Comparison of ENCODE assay signal across 12 cellular contexts in genomic region chr7:73769481-73770001, GRCh38. TPM values are rescaled to one million over a fixed set of nuclear protein-coding genes. Genes with fewer than 3 reads are reported as not detected.
DNase-seq lines count a peak whose midpoint lies in the region; ATAC-seq and TF ChIP-seq lines count a peak whose summit lies in the region.
"Had no signal": no experiment of that assay in that cellular context is flagged by ENCODE, and none has a peak within 500 bp of the region (broad histone marks: within the 10 kb centered on the region; RNA-seq: fewer than 3 reads in every experiment).

No MANE protein-coding gene starts in this region.

- H3K4me3 ChIP-seq in transverse colon, result peak overlapping the region; percentile 24 to 58 (median 56)

- H3K27me3 Mint-ChIP-seq in activated naive CD8-positive, alpha-beta T cell treated with anti-CD3 and anti-CD28 coated beads for 36 hours, result peaks cover 63% of the 10 kb centered on the region
- H3K27me3 Mint-ChIP-seq in activated naive CD8-positive, alpha-beta T cell treated with anti-CD3 and anti-CD28 coated beads, Interleukin-2, amount 50 U/mL, for 24 hours, result peaks cover 50% of the 10 kb centered on the region
- H3K27me3 Mint-ChIP-seq in chondrocyte (ENCODE audit: low read depth) (peaks cover 4% of the 10 kb centered on the region), memory B cell (peaks cover 23% of the 10 kb centered on the region), CD14-positive monocyte (ENCODE audit: low read depth in 3 of 3) (peaks cover 53 to 71% (median 62%) of the 10 kb centered on the region in 3 donors)

- peak overlapping the region; percentile 87 to 91 (median 88) for H3K27ac ChIP-seq in transverse colon
- H3K27ac ChIP-seq: RWPE1 had no signal

- no peaks in the 10 kb centered on the region for H3K9me3 Mint-ChIP-seq in activated naive CD8-positive, alpha-beta T cell treated with anti-CD3 and anti-CD28 coated beads for 36 hours
- H3K9me3 Mint-ChIP-seq in activated naive CD8-positive, alpha-beta T cell treated with anti-CD3 and anti-CD28 coated beads, Interleukin-2, amount 50 U/mL, for 24 hours, result no peaks in the 10 kb centered on the region
- H3K9me3 Mint-ChIP-seq in chondrocyte (ENCODE audit: low read depth), result no peaks in the 10 kb centered on the region
- H3K9me3 Mint-ChIP-seq in memory B cell, result no peaks in the 10 kb centered on the region
- H3K9me3 Mint-ChIP-seq in CD14-positive monocyte, result peaks cover 0 to 9% (median 2%) of the 10 kb centered on the region in 7 donors
- H3K9me3 Mint-ChIP-seq: activated naive CD4-positive, alpha-beta T cell treated with anti-CD3 and anti-CD28 coated beads, Interleukin-2, amount 10 ng/mL, durations not matched to agents 7 days and 5 days had no signal

- H3K4me3 Mint-ChIP-seq in activated naive CD8-positive, alpha-beta T cell treated with anti-CD3 and anti-CD28 coated beads for 36 hours, result peak overlapping the region; percentile 37
- no peak overlapping the region for H3K4me3 Mint-ChIP-seq in activated naive CD8-positive, alpha-beta T cell treated with anti-CD3 and anti-CD28 coated beads, Interleukin-2, amount 50 U/mL, for 24 hours
- H3K4me3 Mint-ChIP-seq in chondrocyte (ENCODE audit: unreplicated experiment) (peak overlapping the region; percentile 45), memory B cell (peak overlapping the region; percentile 67), CD14-positive monocyte (peak overlapping the region in 1 of 2 donors; percentile 74)
- H3K4me3 Mint-ChIP-seq: activated naive CD4-positive, alpha-beta T cell treated with anti-CD3 and anti-CD28 coated beads, Interleukin-2, amount 10 ng/mL, durations not matched to agents 7 days and 5 days had no signal

- DNase-seq in activated naive CD8-positive, alpha-beta T cell treated with anti-CD3 and anti-CD28 coated beads for 36 hours, result no peak
- DNase-seq in activated naive CD8-positive, alpha-beta T cell treated with anti-CD3 and anti-CD28 coated beads, Interleukin-2, amount 50 U/mL, for 24 hours, result no peak
- DNase-seq in chondrocyte (ENCODE audit: low spot score) (peak; percentile 92), memory B cell (ENCODE audit: low spot score in 2 of 2) (no peak), transverse colon (no peak), Kasumi-1 (lab: John Stamatoyannopoulos, UW) (no peak), CD14-positive monocyte (ENCODE audit: low spot score) (no peak), Ammon's horn (ENCODE audit: low spot score) (no peak)
- DNase-seq: activated naive CD4-positive, alpha-beta T cell treated with anti-CD3 and anti-CD28 coated beads, Interleukin-2, amount 10 ng/mL, durations not matched to agents 7 days and 5 days; MM.1S had no signal

- WGBS in transverse colon (ENCODE audit: low coverage in 1 of 2), 2 donors, result 30% methylated on average over 37 of the region's 49 CpGs; no CpG with 5 or more reads in 1 of the 2 donors

- no peaks in the 10 kb centered on the region for H3K4me1 Mint-ChIP-seq in activated naive CD8-positive, alpha-beta T cell treated with anti-CD3 and anti-CD28 coated beads for 36 hours
- peaks cover 4% of the 10 kb centered on the region for H3K4me1 Mint-ChIP-seq in activated naive CD8-positive, alpha-beta T cell treated with anti-CD3 and anti-CD28 coated beads, Interleukin-2, amount 50 U/mL, for 24 hours
- H3K4me1 Mint-ChIP-seq in chondrocyte (ENCODE audit: low read depth) (no peaks in the 10 kb centered on the region), memory B cell (peaks cover 2% of the 10 kb centered on the region), CD14-positive monocyte (peaks cover 10% of the 10 kb centered on the region)

- no peak for TF ChIP-seq POLR2A in transverse colon (IDR thresholded peaks at IDR 0.05)

- ATAC-seq in activated naive CD8-positive, alpha-beta T cell treated with anti-CD3 and anti-CD28 coated beads, Interleukin-2, amount 50 U/mL, for 24 hours, result no peak
- no peak for ATAC-seq in memory B cell (ENCODE audit: low read depth)
- ATAC-seq: naive thymus-derived CD4-positive, alpha-beta T cell had no signal

- H3K9me3 ChIP-seq in transverse colon, result no peaks in the 10 kb centered on the region

- no peak overlapping the region for H3K27ac Mint-ChIP-seq in activated naive CD8-positive, alpha-beta T cell treated with anti-CD3 and anti-CD28 coated beads for 36 hours
- H3K27ac Mint-ChIP-seq in activated naive CD8-positive, alpha-beta T cell treated with anti-CD3 and anti-CD28 coated beads, Interleukin-2, amount 50 U/mL, for 24 hours, result no peak overlapping the region
- H3K27ac Mint-ChIP-seq in chondrocyte (ENCODE audit: unreplicated experiment) (no peak overlapping the region), memory B cell (no peak overlapping the region), CD14-positive monocyte (no peak overlapping the region)
- H3K27ac Mint-ChIP-seq: activated naive CD4-positive, alpha-beta T cell treated with anti-CD3 and anti-CD28 coated beads, Interleukin-2, amount 10 ng/mL, durations not matched to agents 7 days and 5 days; naive thymus-derived CD4-positive, alpha-beta T cell had no signal

- peaks cover 41% of the 10 kb centered on the region for H3K27me3 ChIP-seq in transverse colon

- no peaks in the 10 kb centered on the region for H3K36me3 Mint-ChIP-seq in activated naive CD8-positive, alpha-beta T cell treated with anti-CD3 and anti-CD28 coated beads for 36 hours
- no peaks in the 10 kb centered on the region for H3K36me3 Mint-ChIP-seq in activated naive CD8-positive, alpha-beta T cell treated with anti-CD3 and anti-CD28 coated beads, Interleukin-2, amount 50 U/mL, for 24 hours (ENCODE audit: low read depth)
- H3K36me3 Mint-ChIP-seq in chondrocyte (ENCODE audit: low read depth) (no peaks in the 10 kb centered on the region), memory B cell (peaks cover 1% of the 10 kb centered on the region), CD14-positive monocyte (no peaks in the 10 kb centered on the region)
- H3K36me3 Mint-ChIP-seq: activated naive CD4-positive, alpha-beta T cell treated with anti-CD3 and anti-CD28 coated beads, Interleukin-2, amount 10 ng/mL, durations not matched to agents 7 days and 5 days had no signal

- peaks cover 0 to 31% (median 28%) of the 10 kb centered on the region in 4 donors for H3K4me1 ChIP-seq in transverse colon

- no peak for TF ChIP-seq EP300 in transverse colon (IDR thresholded peaks at IDR 0.05; ENCODE audit: low read depth)

- TF ChIP-seq CTCF in chondrocyte (IDR thresholded peaks at IDR 0.05) (no peak), transverse colon (IDR thresholded peaks at IDR 0.05) (peak in 1 of 5 experiments; percentile 29), CD14-positive monocyte (IDR thresholded peaks at IDR 0.05) (no peak)

- in situ Hi-C loops in transverse colon (cut with MboI; ENCODE audit: low pct_ligation_motif_present in 1 of 4, low pct_unique_long_range_greater_than_20kb in 1 of 4, low sequenced_read_pairs in 3 of 4), result no loop called here

- intact Hi-C loops in transverse colon (cut with DNase I; ENCODE audit: low total_unique reads), result no loop called here
- intact Hi-C loops in CD14-positive monocyte (cut with micrococcal nuclease), result loop anchor here in 1 of 2 donors (10.0 kb wide), 2 partner anchors 55 to 275 kb away; no protein-coding TSS in a partner anchor

- H3K36me3 ChIP-seq in transverse colon, result peaks cover 0 to 3% (median 0%) of the 10 kb centered on the region in 4 donors

RNA-seq across cellular contexts. Expression of gene CLDN3, which starts 0.5 kb away (rescaled TPM):
- total RNA-seq in activated naive CD8-positive, alpha-beta T cell treated with anti-CD3 and anti-CD28 coated beads for 36 hours, result not detected
- 0.32 TPM in 1 of 3 replicates, not detected in the others for total RNA-seq in chondrocyte
- total RNA-seq in transverse colon, result 1,000 to 10,000 TPM in 3 of 4 donors, 100 to 1,000 TPM in 1; 672 to 1,662 (median 1,512) TPM
- polyA plus RNA-seq in CD14-positive monocyte, result not detected
- total RNA-seq: naive thymus-derived CD4-positive, alpha-beta T cell had no signal
- polyA plus RNA-seq: naive thymus-derived CD4-positive, alpha-beta T cell had no signal

RNA-seq across cellular contexts. Expression of gene ABHD11, which starts 30.9 kb away (rescaled TPM):
- 10 to 100 TPM; 24.2 to 25.2 TPM for total RNA-seq in activated naive CD8-positive, alpha-beta T cell treated with anti-CD3 and anti-CD28 coated beads for 36 hours
- total RNA-seq in chondrocyte (11.2 to 15.3 TPM (median 15.0 TPM) in 3 replicates), transverse colon (100 to 1,000 TPM; 108 to 177 (median 117) TPM)
- polyA plus RNA-seq in CD14-positive monocyte, result 10 to 100 TPM; 20.3 to 22.1 TPM

RNA-seq across cellular contexts. Expression of gene STX1A, which starts 50.1 kb away (rescaled TPM):
- total RNA-seq in activated naive CD8-positive, alpha-beta T cell treated with anti-CD3 and anti-CD28 coated beads for 36 hours, result 1 to 10 TPM; 4.9 TPM
- total RNA-seq in chondrocyte (19.1 to 33.5 TPM (median 20.9 TPM) in 3 replicates), transverse colon (1 to 10 TPM; 4.1 to 6.0 (median 5.0) TPM)
- under 1 TPM; 0.27 to 0.37 TPM for polyA plus RNA-seq in CD14-positive monocyte

Comparison
In these comparisons a context has a peak if more than half of its experiments do, and no peak if none do; other contexts are left out.
1. RNA of gene CLDN3, which starts 0.5 kb away (total RNA-seq): 672 to 1,662 TPM in transverse colon; 0.32 TPM in chondrocyte and not detected in activated naive CD8-positive, alpha-beta T cell treated with anti-CD3 and anti-CD28 coated beads for 36 hours; every median in the first group is over 100 times any median in the second.